26 cellular contexts compared by ENCODE assay signal in the genomic region with DNA sequence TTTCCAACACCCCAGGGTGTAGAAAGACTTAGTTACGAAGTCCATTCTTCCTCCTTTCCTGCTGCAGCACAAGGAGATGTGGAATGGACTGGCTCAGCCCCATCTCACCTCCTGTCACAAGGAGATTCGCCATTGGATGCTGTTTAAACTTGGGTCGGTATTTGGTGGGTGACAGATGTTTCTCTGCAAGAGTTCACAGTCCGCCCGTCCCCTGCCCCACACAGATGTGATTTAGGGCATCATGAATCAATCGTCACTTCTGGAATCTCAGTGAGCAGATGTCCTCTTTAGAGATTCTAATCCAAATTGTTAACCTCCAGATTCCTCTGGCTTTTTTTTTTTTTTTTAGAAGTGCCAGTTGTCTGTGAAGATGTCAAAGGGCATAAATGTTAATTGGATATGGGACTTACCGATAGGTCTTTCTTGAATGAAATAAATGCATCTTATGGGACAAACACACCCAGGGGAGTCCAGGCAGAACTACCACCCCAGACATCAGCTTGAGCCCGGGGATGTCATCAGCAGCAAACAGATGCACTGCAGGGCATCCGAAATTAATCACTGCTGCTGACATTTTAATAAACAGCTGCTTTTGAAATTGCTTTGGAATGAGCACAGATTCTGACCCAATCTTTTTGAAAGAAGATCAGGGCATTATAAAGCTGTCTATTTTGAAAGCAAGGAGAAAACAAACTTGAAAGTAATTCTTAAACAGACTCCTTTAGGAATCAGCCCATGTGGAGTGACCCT.
"Had no signal": no experiment of that assay in that cellular context is flagged by ENCODE, and none has a peak within 500 bp of the region (broad histone marks: within the 10 kb centered on the region; RNA-seq: fewer than 3 reads in every experiment).

No MANE protein-coding gene starts in this region.

- H3K4me3 Mint-ChIP-seq: activated CD8-positive, alpha-beta T cell treated with anti-CD3 and anti-CD28 coated beads, Interleukin-2, amount 10 ng/mL, durations not matched to agents 7 days and 5 days; activated naive CD8-positive, alpha-beta T cell treated with anti-CD3 and anti-CD28 coated beads, Interleukin-2, amount 10 ng/mL, durations not matched to agents 7 days and 5 days; T-helper 1 cell treated with Interleukin-12 subunit alpha and Interleukin-12 subunit beta and Interleukin-4 antibody, amounts not matched to agents 30 μg/mL and 1 μg/mL, for 36 hours had no signal

- H3K4me1 Mint-ChIP-seq: activated naive CD8-positive, alpha-beta T cell treated with anti-CD3 and anti-CD28 coated beads, Interleukin-2, amount 10 ng/mL, durations not matched to agents 7 days and 5 days had no signal

- H3K36me3 Mint-ChIP-seq: activated naive CD8-positive, alpha-beta T cell treated with anti-CD3 and anti-CD28 coated beads, Interleukin-2, amount 10 ng/mL, durations not matched to agents 7 days and 5 days had no signal

- H3K4me1 ChIP-seq: adrenal gland, Peyer's patch, SJSA1 had no signal

- DNase-seq: activated CD4-positive, alpha-beta T cell treated with anti-CD3 and anti-CD28 coated beads for 4 hours; activated CD4-positive, alpha-beta T cell treated with anti-CD3 and anti-CD28 coated beads, Interleukin-2, amount 50 U/mL, for 4 hours; activated CD8-positive, alpha-beta memory T cell treated with anti-CD3 and anti-CD28 coated beads, Interleukin-2, amount 50 U/mL, for 48 hours; activated CD8-positive, alpha-beta T cell treated with anti-CD3 and anti-CD28 coated beads, Interleukin-2, amount 10 ng/mL, durations not matched to agents 7 days and 5 days; activated naive CD4-positive, alpha-beta T cell treated with anti-CD3 and anti-CD28 coated beads, Interleukin-2, amount 50 U/mL, for 16 hours; activated naive CD8-positive, alpha-beta T cell treated with anti-CD3 and anti-CD28 coated beads, Interleukin-2, amount 10 ng/mL, durations not matched to agents 7 days and 5 days; activated T-cell treated with anti-CD3 and anti-CD28 coated beads, Interleukin-2, amount 50 U/mL, for 1 hour; adrenal gland; anterior cingulate cortex; caudate nucleus; NCI-H1105 treated with DMSO at 0.1 percent for 48 hours; NCI-H1436 treated with DMSO at 0.1 percent for 48 hours; NCI-H187; NCI-H2081 treated with DMSO at 0.1 percent for 48 hours; NCI-H2171; NCI-H345; NCI-H510A; NCI-H526 treated with DMSO at 0.1 percent for 48 hours; Peyer's patch; SHP77; SW 1271 had no signal

- H3K4me3 ChIP-seq: adrenal gland, Peyer's patch, SJSA1 had no signal

- ATAC-seq: activated CD4-positive, CD25-positive, alpha-beta regulatory T cell treated with anti-CD3 and anti-CD28 coated beads, Interleukin-2, amount 50 U/mL, for 24 hours; activated CD8-positive, alpha-beta T cell treated with anti-CD3 and anti-CD28 coated beads, Interleukin-2, amount 10 ng/mL, durations not matched to agents 7 days and 5 days; SK-N-SH treated with all-trans-retinoic acid at 6 μM for 48 hours had no signal

- H3K27ac ChIP-seq: adrenal gland, Peyer's patch, RWPE1, SJSA1 had no signal

- H3K9me3 ChIP-seq: adrenal gland, Peyer's patch, SJSA1 had no signal

- H3K27ac Mint-ChIP-seq: activated CD8-positive, alpha-beta T cell treated with anti-CD3 and anti-CD28 coated beads, Interleukin-2, amount 10 ng/mL, durations not matched to agents 7 days and 5 days; activated naive CD8-positive, alpha-beta T cell treated with anti-CD3 and anti-CD28 coated beads, Interleukin-2, amount 10 ng/mL, durations not matched to agents 7 days and 5 days; T-helper 1 cell treated with Interleukin-12 subunit alpha and Interleukin-12 subunit beta and Interleukin-4 antibody, amounts not matched to agents 30 μg/mL and 1 μg/mL, for 36 hours had no signal

- H3K9me3 Mint-ChIP-seq: activated naive CD8-positive, alpha-beta T cell treated with anti-CD3 and anti-CD28 coated beads, Interleukin-2, amount 10 ng/mL, durations not matched to agents 7 days and 5 days; T-helper 1 cell treated with Interleukin-12 subunit alpha and Interleukin-12 subunit beta and Interleukin-4 antibody, amounts not matched to agents 30 μg/mL and 1 μg/mL, for 36 hours had no signal

- H3K27me3 ChIP-seq: Peyer's patch had no signal

- H3K36me3 ChIP-seq: adrenal gland, Peyer's patch, SJSA1 had no signal
